ENCODE assay signal across 18 cellular contexts in the genomic region with DNA sequence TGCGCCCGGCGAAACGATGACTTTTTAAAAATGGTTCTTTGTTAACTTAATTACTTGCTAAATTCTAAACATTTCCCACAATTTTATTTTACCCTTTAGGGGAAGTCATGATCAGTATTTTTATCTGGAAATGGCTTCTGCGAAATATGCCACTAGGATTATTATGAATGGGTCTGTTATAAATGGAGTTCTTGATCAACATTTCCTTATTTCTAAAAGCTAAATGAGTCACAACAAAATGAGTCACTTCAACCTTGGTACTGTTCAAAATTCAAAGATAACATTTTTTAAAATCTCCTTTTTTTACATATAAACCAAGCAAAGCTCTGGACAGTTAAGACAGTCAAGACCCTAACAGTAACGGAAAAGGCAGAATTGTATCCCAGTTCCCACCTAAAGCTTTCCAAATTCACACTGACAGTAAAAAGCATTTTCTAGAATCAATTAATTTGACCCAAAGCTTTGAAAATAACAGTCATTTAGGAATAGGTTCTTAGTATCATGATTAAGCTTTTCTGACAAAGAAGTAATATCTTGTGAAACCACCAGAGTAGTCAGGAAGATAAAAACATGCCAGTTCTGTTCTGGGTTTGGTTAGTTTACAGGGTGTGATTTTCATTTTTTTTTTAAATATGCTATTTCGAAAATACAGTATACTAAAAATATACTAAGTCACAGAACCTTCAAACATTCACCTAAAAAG.
DNase-seq lines count a peak whose midpoint lies in the region; ATAC-seq and TF ChIP-seq lines count a peak whose summit lies in the region.
"Had no signal": no experiment of that assay in that cellular context is flagged by ENCODE, and none has a peak within 500 bp of the region (broad histone marks: within the 10 kb centered on the region; RNA-seq: fewer than 3 reads in every experiment).

No MANE protein-coding gene starts in this region.

- peaks cover 99% of the 10 kb centered on the region for H3K79me2 ChIP-seq in SK-N-SH (ENCODE audit: insufficient read depth)
- peaks cover 2% of the 10 kb centered on the region for H3K79me2 ChIP-seq in fibroblast of lung (ENCODE audit: control insufficient read depth, insufficient read depth, low read length)

- H4K20me1 ChIP-seq in SK-N-SH (ENCODE audit: insufficient read depth) (no peaks in the 10 kb centered on the region), fibroblast of lung (ENCODE audit: control insufficient read depth, extremely low read depth, insufficient read depth, low read length) (no peaks in the 10 kb centered on the region)

- peak overlapping the region; percentile 46; the same call in 1 of the 2 replicates for H3K9ac ChIP-seq in SK-N-SH
- no peak overlapping the region for H3K9ac ChIP-seq in fibroblast of lung (ENCODE audit: insufficient read depth, low read length)

- no peak for TF ChIP-seq EP300 in SK-N-SH (IDR thresholded peaks at IDR 0.05; ENCODE audit: borderline replicate concordance in 1 of 2, low read depth in 1 of 2, low read length in 1 of 2)
- no peak for TF ChIP-seq EP300 in suprapubic skin (IDR thresholded peaks at IDR 0.05)

- no peak for TF ChIP-seq POLR2A in suprapubic skin (IDR thresholded peaks at IDR 0.05)

- H3K27me3 Mint-ChIP-seq in activated T-cell treated with anti-CD3 and anti-CD28 coated beads, Interleukin-2, amount 50 U/mL, for 4 hours (ENCODE audit: low read depth), result peaks cover 1% of the 10 kb centered on the region
- H3K27me3 Mint-ChIP-seq: memory B cell had no signal

- no peak overlapping the region for H3K4me3 Mint-ChIP-seq in activated T-cell treated with anti-CD3 and anti-CD28 coated beads, Interleukin-2, amount 50 U/mL, for 4 hours
- H3K4me3 Mint-ChIP-seq: activated CD8-positive, alpha-beta T cell treated with anti-CD3 and anti-CD28 coated beads for 36 hours; activated naive CD4-positive, alpha-beta T cell treated with anti-CD3 and anti-CD28 coated beads, Interleukin-2, amount 50 U/mL, for 24 hours; memory B cell had no signal

- WGBS in SK-N-SH (ENCODE audit: low lambda C conversion rate), result 78% methylated on average over 7 of the region's 7 CpGs
- 79% methylated on average over 7 of the region's 7 CpGs for WGBS in suprapubic skin

- H3K4me2 ChIP-seq in SK-N-SH, result 0 out of 2 replicates have a peak overlapping the region, but pooled peaks have one; percentile 6
- peak overlapping the region; percentile 23 for H3K4me2 ChIP-seq in fibroblast of lung (ENCODE audit: extremely low read depth, insufficient read depth, low read length)

- H2AFZ ChIP-seq in SK-N-SH (ENCODE audit: low read depth) (no peak overlapping the region), fibroblast of lung (ENCODE audit: low read length) (no peak overlapping the region)

- peaks cover 11 to 30% of the 10 kb centered on the region in 2 experiments for H3K36me3 ChIP-seq in SK-N-SH (replicated peaks in 1 of 2; ENCODE audit: control insufficient read depth in 1 of 2, insufficient read depth in 2 of 2, low read length in 1 of 2)
- H3K36me3 ChIP-seq in fibroblast of lung (ENCODE audit: control insufficient read depth, insufficient read depth, low read length), result no peaks in the 10 kb centered on the region
- H3K36me3 ChIP-seq in suprapubic skin, result no peaks in the 10 kb centered on the region
- H3K36me3 ChIP-seq: prostate gland had no signal

- peak; percentile 35 to 43 for ATAC-seq in activated T-cell treated with anti-CD3 and anti-CD28 coated beads, Interleukin-2, amount 50 U/mL, for 4 hours
- ATAC-seq in HG03378 (IDR thresholded peaks at IDR 0.05; ENCODE audit: unreplicated experiment) (no peak), GM18861 (IDR thresholded peaks at IDR 0.05; ENCODE audit: unreplicated experiment) (no peak)
- ATAC-seq: activated CD8-positive, alpha-beta T cell treated with anti-CD3 and anti-CD28 coated beads for 36 hours had no signal

- no peak for DNase-seq in activated T-cell treated with anti-CD3 and anti-CD28 coated beads, Interleukin-2, amount 50 U/mL, for 4 hours
- DNase-seq in activated T-cell treated with anti-CD3 and anti-CD28 coated beads, Interleukin-2, amount 50 U/mL, for 48 hours, result no peak
- DNase-seq in SK-N-SH (no peak), fibroblast of lung (ENCODE audit: low read depth in 2 of 2) (peak; percentile 28 to 69), suprapubic skin (ENCODE audit: low spot score in 2 of 2) (no peak)
- DNase-seq in stimulated activated CD4-positive, alpha-beta T cell treated with anti-CD3 and anti-CD28 coated beads, Interleukin-2, amount 100 ng/mL, for 48 hours, result no peak
- DNase-seq: activated CD8-positive, alpha-beta T cell treated with anti-CD3 and anti-CD28 coated beads for 36 hours; DMS53; effector CD8-positive, alpha-beta T cell; NCI-H1417; NCI-H748 treated with DMSO at 0.1 percent for 48 hours; T-helper 1 cell; trophoblast cell had no signal

- CTCF ChIA-PET in SK-N-SH (lab: Yijun Ruan, JAX), result interaction anchor here (0.7 to 2.3 kb wide), 5 partner anchors 10 to 99 kb away, joined by 3 to 8 read pairs (median 3); no protein-coding TSS in a partner anchor

- H3K9me3 ChIP-seq in SK-N-SH, result peaks cover 7% of the 10 kb centered on the region; the same call in 1 of the 2 replicates
- no peaks in the 10 kb centered on the region for H3K9me3 ChIP-seq in fibroblast of lung (ENCODE audit: control insufficient read depth, insufficient read depth, low read depth, low read length)
- no peaks in the 10 kb centered on the region for H3K9me3 ChIP-seq in suprapubic skin
- H3K9me3 ChIP-seq: prostate gland had no signal

- no peaks in the 10 kb centered on the region for H3K4me1 Mint-ChIP-seq in activated T-cell treated with anti-CD3 and anti-CD28 coated beads, Interleukin-2, amount 50 U/mL, for 4 hours (ENCODE audit: low read depth)
- H3K4me1 Mint-ChIP-seq: activated naive CD4-positive, alpha-beta T cell treated with anti-CD3 and anti-CD28 coated beads, Interleukin-2, amount 50 U/mL, for 24 hours had no signal

- H3K36me3 Mint-ChIP-seq in activated T-cell treated with anti-CD3 and anti-CD28 coated beads, Interleukin-2, amount 50 U/mL, for 4 hours (ENCODE audit: insufficient read depth), result no peaks in the 10 kb centered on the region
- H3K36me3 Mint-ChIP-seq: activated naive CD4-positive, alpha-beta T cell treated with anti-CD3 and anti-CD28 coated beads, Interleukin-2, amount 50 U/mL, for 24 hours had no signal

- H3K27me3 ChIP-seq in SK-N-SH (ENCODE audit: insufficient read depth), result no peaks in the 10 kb centered on the region
- no peaks in the 10 kb centered on the region for H3K27me3 ChIP-seq in fibroblast of lung (ENCODE audit: control insufficient read depth, insufficient read depth, low read length)
- H3K27me3 ChIP-seq in suprapubic skin, result no peaks in the 10 kb centered on the region

- TF ChIP-seq RAD21 in SK-N-SH (IDR thresholded peaks at IDR 0.05; ENCODE audit: low read length), result no peak

- H3F3A ChIP-seq in SK-N-SH (replicated peaks; ENCODE audit: insufficient read depth), result peaks cover 24% of the 10 kb centered on the region

- POLR2A ChIA-PET in SK-N-SH (lab: Yijun Ruan, JAX), result no interaction called here

- no peaks in the 10 kb centered on the region for H3K9me3 Mint-ChIP-seq in activated T-cell treated with anti-CD3 and anti-CD28 coated beads, Interleukin-2, amount 50 U/mL, for 4 hours
- H3K9me3 Mint-ChIP-seq: activated CD8-positive, alpha-beta T cell treated with anti-CD3 and anti-CD28 coated beads for 36 hours; activated naive CD4-positive, alpha-beta T cell treated with anti-CD3 and anti-CD28 coated beads, Interleukin-2, amount 50 U/mL, for 24 hours; memory B cell had no signal

- TF ChIP-seq CTCF in SK-N-SH (IDR thresholded peaks at IDR 0.05), result 0 out of 2 replicates have a peak, but pooled peaks have one; percentile 11
- no peak for TF ChIP-seq CTCF in fibroblast of lung (conservative IDR thresholded peaks at IDR 0.05 in 1 of 2, IDR thresholded peaks at IDR 0.05 in 1 of 2; ENCODE audit: low read depth in 1 of 2, low read length in 2 of 2)
- TF ChIP-seq CTCF in suprapubic skin (IDR thresholded peaks at IDR 0.05), result no peak

- H3K4me1 ChIP-seq in SK-N-SH (ENCODE audit: control insufficient read depth in 1 of 2, insufficient read depth in 2 of 2, low read depth in 1 of 2, low read length in 1 of 2) (peaks cover 34 to 41% of the 10 kb centered on the region in 2 experiments), fibroblast of lung (ENCODE audit: control insufficient read depth, extremely low read depth, insufficient read depth, low read length) (peaks cover 3% of the 10 kb centered on the region), suprapubic skin (peaks cover 25% of the 10 kb centered on the region)
- H3K4me1 ChIP-seq: prostate gland had no signal

- H3K4me3 ChIP-seq in SK-N-SH (ENCODE audit: low read depth in 2 of 2, low read length in 1 of 2) (no peak overlapping the region), fibroblast of lung (replicated peaks in 1 of 4; ENCODE audit: control extremely low read depth in 1 of 4, insufficient read depth in 1 of 4, low read depth in 3 of 4, low read length in 4 of 4) (no peak overlapping the region), suprapubic skin (no peak overlapping the region)
- H3K4me3 ChIP-seq: prostate gland had no signal

- peak overlapping the region; percentile 28 to 94; a peak in 3 of 4 replicates for H3K27ac ChIP-seq in SK-N-SH (ENCODE audit: low read depth in 2 of 2, low read length in 1 of 2)
- H3K27ac ChIP-seq in fibroblast of lung (ENCODE audit: insufficient read depth, low read length), result peak overlapping the region; percentile 45
- H3K27ac ChIP-seq in suprapubic skin, result peak overlapping the region; percentile 80
- H3K27ac ChIP-seq: prostate gland had no signal

- H3K9me2 ChIP-seq in SK-N-SH, result no peaks in the 10 kb centered on the region

TF ChIP-seq in SK-N-SH, 30 proteins besides CTCF, POLR2A, EP300 and RAD21 (continues in another document):
- no peak; the same call in 1 of the 2 replicates for TF ChIP-seq RXRA (IDR thresholded peaks at IDR 0.05; ENCODE audit: borderline replicate concordance, low read depth)
- TF ChIP-seq FOSL2 (IDR thresholded peaks at IDR 0.05; ENCODE audit: borderline replicate concordance, low read depth), result peak; percentile 84
- no peak for TF ChIP-seq CHD2 (IDR thresholded peaks at IDR 0.05; ENCODE audit: low read length, partially characterized antibody)
- TF ChIP-seq, protein P1, sequence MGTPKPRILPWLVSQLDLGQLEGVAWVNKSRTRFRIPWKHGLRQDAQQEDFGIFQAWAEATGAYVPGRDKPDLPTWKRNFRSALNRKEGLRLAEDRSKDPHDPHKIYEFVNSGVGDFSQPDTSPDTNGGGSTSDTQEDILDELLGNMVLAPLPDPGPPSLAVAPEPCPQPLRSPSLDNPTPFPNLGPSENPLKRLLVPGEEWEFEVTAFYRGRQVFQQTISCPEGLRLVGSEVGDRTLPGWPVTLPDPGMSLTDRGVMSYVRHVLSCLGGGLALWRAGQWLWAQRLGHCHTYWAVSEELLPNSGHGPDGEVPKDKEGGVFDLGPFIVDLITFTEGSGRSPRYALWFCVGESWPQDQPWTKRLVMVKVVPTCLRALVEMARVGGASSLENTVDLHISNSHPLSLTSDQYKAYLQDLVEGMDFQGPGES (IDR thresholded peaks at IDR 0.05; ENCODE audit: low read depth, low read length), result no peak
- 0 out of 2 replicates have a peak, but pooled peaks have one; percentile 9 for TF ChIP-seq TEAD4 (IDR thresholded peaks at IDR 0.05; ENCODE audit: borderline replicate concordance, insufficient read depth)

Comparison
In these comparisons a context has a peak if more than half of its experiments do, and no peak if none do; other contexts are left out.
1. ATAC-seq: peak in activated T-cell treated with anti-CD3 and anti-CD28 coated beads, Interleukin-2, amount 50 U/mL, for 4 hours (2 of 2); none in HG03378 (single experiment) and GM18861 (single experiment).
2. DNase-seq: peak in fibroblast of lung (2 of 2); none in activated T-cell treated with anti-CD3 and anti-CD28 coated beads, Interleukin-2, amount 50 U/mL, for 4 hours (single experiment), activated T-cell treated with anti-CD3 and anti-CD28 coated beads, Interleukin-2, amount 50 U/mL, for 48 hours (0 of 2), SK-N-SH (single experiment), suprapubic skin (0 of 2) and stimulated activated CD4-positive, alpha-beta T cell treated with anti-CD3 and anti-CD28 coated beads, Interleukin-2, amount 100 ng/mL, for 48 hours (0 of 2).
3. Peak in every context shown above with its lines, with median percentiles within 50 percentile points of each other: H3K27ac ChIP-seq.